ENCODE assay signal across 11 cellular contexts in the genomic region with DNA sequence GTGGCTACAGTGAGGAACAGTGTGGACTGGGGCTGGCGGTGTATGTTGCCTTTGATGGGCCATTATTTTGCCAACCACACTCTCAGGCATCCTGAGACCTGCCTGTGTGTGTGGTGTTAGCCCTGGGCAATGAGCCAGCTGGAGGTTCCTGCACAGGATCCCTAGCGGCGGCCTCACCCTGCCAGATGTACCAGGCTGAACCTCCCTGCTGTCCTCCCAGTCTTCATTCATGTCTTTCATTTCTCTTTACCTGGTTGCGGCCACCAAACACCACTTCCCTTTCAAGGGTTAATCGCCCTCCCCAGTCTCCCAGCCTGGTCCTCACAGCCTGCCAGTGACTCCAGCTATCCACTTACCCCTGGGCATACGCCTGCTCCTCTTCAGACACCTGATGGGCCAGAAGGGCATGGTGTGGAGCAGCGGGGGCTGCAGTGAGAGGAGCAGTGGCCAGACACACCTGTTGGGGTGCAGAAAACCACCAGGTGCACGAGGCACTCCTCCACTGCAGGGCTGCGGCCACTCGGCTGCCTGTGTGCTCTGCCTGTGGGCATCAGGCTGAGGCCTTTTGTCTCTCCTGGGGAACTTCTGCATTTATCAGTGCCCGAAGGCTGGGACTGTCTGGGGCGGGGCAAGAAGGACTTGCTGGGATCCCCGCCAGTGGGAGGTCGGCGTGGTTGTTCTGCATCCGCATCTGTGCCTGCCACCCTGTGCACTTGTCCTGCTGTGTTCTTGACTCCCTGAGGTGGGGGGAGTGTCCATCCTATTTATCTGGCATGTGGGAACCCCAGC.
DNase-seq lines count a peak whose midpoint lies in the region; ATAC-seq and TF ChIP-seq lines count a peak whose summit lies in the region.
"Had no signal": no experiment of that assay in that cellular context is flagged by ENCODE, and none has a peak within 500 bp of the region (broad histone marks: within the 10 kb centered on the region; RNA-seq: fewer than 3 reads in every experiment).

No MANE protein-coding gene starts in this region.

- H3K9me3 ChIP-seq in CD4-positive, alpha-beta T cell (ENCODE audit: control insufficient read depth, low read length), result no peaks in the 10 kb centered on the region
- H3K9me3 ChIP-seq: pancreas had no signal

- H3K27me3 ChIP-seq in H7 (ENCODE audit: control insufficient read depth, insufficient read depth, low read length), result no peaks in the 10 kb centered on the region
- no peaks in the 10 kb centered on the region for H3K27me3 ChIP-seq in CD4-positive, alpha-beta T cell (ENCODE audit: control insufficient read depth, insufficient read depth, low read length)
- H3K27me3 ChIP-seq: pancreas had no signal

- no peak overlapping the region for H3K27ac Mint-ChIP-seq in CD4-positive, alpha-beta T cell
- no peak overlapping the region; the same call in 1 of the 2 replicates for H3K27ac Mint-ChIP-seq in WTC11

- peaks cover 18% of the 10 kb centered on the region for H3K27me3 Mint-ChIP-seq in CD4-positive, alpha-beta T cell
- no peaks in the 10 kb centered on the region for H3K27me3 Mint-ChIP-seq in WTC11 (ENCODE audit: low read depth)

- no peaks in the 10 kb centered on the region for H3K36me3 ChIP-seq in H7 (replicated peaks; ENCODE audit: control insufficient read depth, insufficient read depth, low read length)
- H3K36me3 ChIP-seq: pancreas had no signal

- ATAC-seq in left colon (no peak), WTC11 (no peak)
- no peak for ATAC-seq in CD4-positive, alpha-beta T cell (ENCODE audit: poor library complexity)
- ATAC-seq: HCT116 had no signal

- H3K4me3 Mint-ChIP-seq in CD4-positive, alpha-beta T cell, result no peak overlapping the region
- no peak overlapping the region for H3K4me3 Mint-ChIP-seq in WTC11

- no peaks in the 10 kb centered on the region for H3K9me3 Mint-ChIP-seq in CD4-positive, alpha-beta T cell
- H3K9me3 Mint-ChIP-seq in WTC11, result no peaks in the 10 kb centered on the region

- H3K4me1 Mint-ChIP-seq in CD4-positive, alpha-beta T cell (ENCODE audit: low read depth), result peaks cover 16% of the 10 kb centered on the region
- peaks cover 13% of the 10 kb centered on the region for H3K4me1 Mint-ChIP-seq in WTC11

- no peak for TF ChIP-seq CTCF in CD4-positive, alpha-beta T cell (IDR thresholded peaks at IDR 0.05)
- no peak for TF ChIP-seq CTCF in WTC11 (IDR thresholded peaks at IDR 0.05)

- POLR2A ChIA-PET in CD4-positive, alpha-beta T cell (lab: Charles Lee), result no interaction called here
- POLR2A ChIA-PET in WTC11 (lab: Charles Lee), result no interaction called here

- H3K27ac ChIP-seq in CD4-positive, alpha-beta T cell (ENCODE audit: low read depth, low read length), result no peak overlapping the region
- H3K27ac ChIP-seq: pancreas, SK-N-MC had no signal

- no peak overlapping the region for H3K4me3 ChIP-seq in H7 (ENCODE audit: insufficient read depth, low read depth, low read length)
- H3K4me3 ChIP-seq: pancreas, SK-N-MC had no signal

- no peaks in the 10 kb centered on the region for H3K36me3 Mint-ChIP-seq in CD4-positive, alpha-beta T cell (ENCODE audit: low read depth)
- no peaks in the 10 kb centered on the region for H3K36me3 Mint-ChIP-seq in WTC11

- intact Hi-C loops in left colon (cut with DNase I, micrococcal nuclease), result no loop called here
- intact Hi-C loops in CD4-positive, alpha-beta T cell (cut with DNase I, micrococcal nuclease), result no loop called here

- DNase-seq in AG20443 (ENCODE audit: low spot score) (peak; percentile 2), H7 (peak; percentile 14), RPMI7951 (ENCODE audit: low read depth) (peak; percentile 34), glomerular visceral epithelial cell (ENCODE audit: extremely low spot score) (peak; percentile 13), left colon (no peak), WTC11 (ENCODE audit: low spot score) (no peak), NCI-H2029 treated with DMSO at 0.1 percent for 48 hours (lab: John Stamatoyannopoulos, UW) (no peak)
- no peak for DNase-seq in CD4-positive, alpha-beta T cell
- DNase-seq: pancreas had no signal

- CTCF ChIA-PET in CD4-positive, alpha-beta T cell (lab: Charles Lee), result no interaction called here
- CTCF ChIA-PET in WTC11 (lab: Charles Lee), result interaction anchor here (0.8 to 2.4 kb wide), 4 partner anchors 8 to 48 kb away, joined by 3 to 13 read pairs (median 6); no protein-coding TSS in a partner anchor

TF ChIP-seq in WTC11, 78 proteins besides CTCF, POLR2A, EP300 and RAD21:
- TF ChIP-seq, protein P1, sequence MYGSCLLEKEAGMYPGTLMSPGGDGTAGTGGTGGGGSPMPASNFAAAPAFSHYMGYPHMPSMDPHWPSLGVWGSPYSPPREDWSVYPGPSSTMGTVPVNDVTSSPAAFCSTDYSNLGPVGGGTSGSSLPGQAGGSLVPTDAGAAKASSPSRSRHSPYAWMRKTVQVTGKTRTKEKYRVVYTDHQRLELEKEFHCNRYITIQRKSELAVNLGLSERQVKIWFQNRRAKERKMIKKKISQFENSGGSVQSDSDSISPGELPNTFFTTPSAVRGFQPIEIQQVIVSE (CRISPR knock-in tag; IDR thresholded peaks at IDR 0.05; ENCODE audit: borderline replicate concordance), result no peak
- TF ChIP-seq MYBL2 (CRISPR knock-in tag; IDR thresholded peaks at IDR 0.05), result no peak
- no peak for TF ChIP-seq ZNF281 (CRISPR knock-in tag; IDR thresholded peaks at IDR 0.05)
- no peak for TF ChIP-seq SMAD3 (CRISPR knock-in tag; IDR thresholded peaks at IDR 0.05; ENCODE audit: borderline replicate concordance)
- TF ChIP-seq ZNF512 (CRISPR knock-in tag; IDR thresholded peaks at IDR 0.05; ENCODE audit: borderline replicate concordance), result no peak
- no peak for TF ChIP-seq SOX15 (CRISPR knock-in tag; IDR thresholded peaks at IDR 0.05)
- TF ChIP-seq RORB (CRISPR knock-in tag; IDR thresholded peaks at IDR 0.05), result no peak
- no peak for TF ChIP-seq IRF2 (CRISPR knock-in tag; IDR thresholded peaks at IDR 0.05; ENCODE audit: borderline replicate concordance, low read depth)
- TF ChIP-seq TEAD4 (CRISPR knock-in tag; IDR thresholded peaks at IDR 0.05), result no peak
- TF ChIP-seq ETV6 (CRISPR knock-in tag; IDR thresholded peaks at IDR 0.05), result no peak
- TF ChIP-seq ESRRA (CRISPR knock-in tag; IDR thresholded peaks at IDR 0.05; ENCODE audit: borderline replicate concordance), result no peak

Comparison
In these comparisons a context has a peak if more than half of its experiments do, and no peak if none do; other contexts are left out.
1. DNase-seq: peak in AG20443 (single experiment), H7 (single experiment), RPMI7951 (single experiment) and glomerular visceral epithelial cell (single experiment); none in left colon (0 of 2), CD4-positive, alpha-beta T cell (0 of 10), WTC11 (single experiment) and NCI-H2029 treated with DMSO at 0.1 percent for 48 hours (single experiment).